In the genomic region with DNA sequence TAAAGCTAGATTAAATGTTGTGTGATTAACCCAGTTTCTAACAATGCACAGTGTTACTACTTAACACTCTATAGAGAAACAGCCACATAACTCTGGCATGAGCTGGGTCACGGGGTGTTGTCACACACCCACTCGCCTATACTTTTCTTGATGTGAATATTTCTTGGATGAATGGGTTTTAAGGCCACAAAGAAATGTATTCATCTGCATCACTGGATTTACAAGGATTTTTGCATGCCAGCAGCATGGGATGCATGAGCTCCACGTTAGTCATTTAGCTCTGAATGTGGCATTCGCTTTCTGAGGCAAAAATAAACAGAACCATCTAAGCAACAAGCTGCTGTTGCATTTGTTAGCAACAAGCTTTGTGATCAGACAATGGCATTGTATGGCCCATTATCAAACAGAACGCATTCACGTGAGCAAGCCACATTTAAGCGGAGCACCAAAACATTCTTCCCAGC, we compare ENCODE assay signal across 9 cellular contexts.
DNase-seq lines count a peak whose midpoint lies in the region; ATAC-seq and TF ChIP-seq lines count a peak whose summit lies in the region.
"Had no signal": no experiment of that assay in that cellular context is flagged by ENCODE, and none has a peak within 500 bp of the region (broad histone marks: within the 10 kb centered on the region; RNA-seq: fewer than 3 reads in every experiment).

No MANE protein-coding gene starts in this region.

- H3K4me3 ChIP-seq in mesendoderm (ENCODE audit: low read length) (no peak overlapping the region), stomach (no peak overlapping the region)
- H3K4me3 ChIP-seq: body of pancreas had no signal

- no peaks in the 10 kb centered on the region for H3K9me3 ChIP-seq in stomach
- H3K9me3 ChIP-seq: body of pancreas had no signal

- H2AK5ac ChIP-seq in mesendoderm (ENCODE audit: low read length): no peak overlapping the region

- H3K79me1 ChIP-seq in mesendoderm (ENCODE audit: low read length): no peaks in the 10 kb centered on the region

- H3K4me1 Mint-ChIP-seq in chondrocyte (ENCODE audit: low read depth): peaks cover 37% of the 10 kb centered on the region
- H3K4me1 Mint-ChIP-seq in activated T-cell treated with anti-CD3 and anti-CD28 coated beads, Interleukin-2, amount 50 U/mL, for 4 hours (ENCODE audit: low read depth): no peaks in the 10 kb centered on the region

- H3K4me2 ChIP-seq in mesendoderm (ENCODE audit: low read length): no peak overlapping the region

- intact Hi-C loops in stomach (cut with DNase I; ENCODE audit: low total_unique reads): no loop called here

- H3K56ac ChIP-seq in mesendoderm (ENCODE audit: low read length): no peak overlapping the region

- DNase-seq in DMS153 (lab: John Stamatoyannopoulos, UW) (peak; percentile 50), NCI-H1930 (lab: John Stamatoyannopoulos, UW) (peak; percentile 37 to 48), chondrocyte (ENCODE audit: low spot score) (no peak), mesendoderm (peak; percentile 70), stomach (no peak), NCI-H187 treated with DMSO at 0.1 percent for 48 hours (lab: John Stamatoyannopoulos, UW) (no peak)
- DNase-seq in activated T-cell treated with anti-CD3 and anti-CD28 coated beads, Interleukin-2, amount 50 U/mL, for 4 hours: no peak
- DNase-seq: body of pancreas had no signal

- no peaks in the 10 kb centered on the region for H3K79me2 ChIP-seq in mesendoderm (ENCODE audit: control insufficient read depth, insufficient read depth, low read length)

- no peak for TF ChIP-seq POLR2A in stomach (IDR thresholded peaks at IDR 0.05)

- H3K4me1 ChIP-seq in mesendoderm (ENCODE audit: control insufficient read depth, low read depth, low read length) (peaks cover 10% of the 10 kb centered on the region), stomach (peaks cover 0 to 8% (median 3%) of the 10 kb centered on the region in 4 donors)

- H2BK5ac ChIP-seq in mesendoderm (ENCODE audit: low read length): no peak overlapping the region

- H3K9me3 Mint-ChIP-seq in chondrocyte (ENCODE audit: low read depth): no peaks in the 10 kb centered on the region
- H3K9me3 Mint-ChIP-seq in activated T-cell treated with anti-CD3 and anti-CD28 coated beads, Interleukin-2, amount 50 U/mL, for 4 hours: no peaks in the 10 kb centered on the region

- peaks cover 23% of the 10 kb centered on the region for H3K36me3 Mint-ChIP-seq in chondrocyte (ENCODE audit: low read depth)
- peaks cover 14% of the 10 kb centered on the region for H3K36me3 Mint-ChIP-seq in activated T-cell treated with anti-CD3 and anti-CD28 coated beads, Interleukin-2, amount 50 U/mL, for 4 hours (ENCODE audit: insufficient read depth)

- H3K4me3 Mint-ChIP-seq in chondrocyte (ENCODE audit: unreplicated experiment): no peak overlapping the region
- H3K4me3 Mint-ChIP-seq in activated T-cell treated with anti-CD3 and anti-CD28 coated beads, Interleukin-2, amount 50 U/mL, for 4 hours: no peak overlapping the region

- no peak for TF ChIP-seq EP300 in stomach (IDR thresholded peaks at IDR 0.05)

- no CpG with 5 or more reads among the region's 7 CpGs for WGBS in mesendoderm (ENCODE audit: extremely low coverage, insufficient coverage, low lambda C conversion rate)
- 51 to 70% (median 65%) methylated on average over 7 of the region's 7 CpGs for WGBS in stomach, 5 donors

- no peak overlapping the region for H3K27ac ChIP-seq in mesendoderm (ENCODE audit: low read depth, low read length)
- H3K27ac ChIP-seq in stomach: no peak overlapping the region

- peak overlapping the region; percentile 31 for H3K18ac ChIP-seq in mesendoderm (ENCODE audit: low read length)

- no peak overlapping the region for H4K5ac ChIP-seq in mesendoderm (ENCODE audit: low read length)

- no peak overlapping the region for H3K9ac ChIP-seq in mesendoderm (ENCODE audit: low read length)

- H3K27ac Mint-ChIP-seq in chondrocyte (ENCODE audit: unreplicated experiment): peak overlapping the region; percentile 83

- no peaks in the 10 kb centered on the region for H3K27me3 Mint-ChIP-seq in chondrocyte (ENCODE audit: low read depth)
- no peaks in the 10 kb centered on the region for H3K27me3 Mint-ChIP-seq in activated T-cell treated with anti-CD3 and anti-CD28 coated beads, Interleukin-2, amount 50 U/mL, for 4 hours (ENCODE audit: low read depth)

- H3K36me3 ChIP-seq in mesendoderm (ENCODE audit: control insufficient read depth, insufficient read depth, low read length) (peaks cover 4% of the 10 kb centered on the region), stomach (peaks cover 0 to 23% (median 13%) of the 10 kb centered on the region in 4 donors)

- H2BK15ac ChIP-seq in mesendoderm (replicated peaks; ENCODE audit: low read depth): no peak overlapping the region

- H3K4ac ChIP-seq in mesendoderm (ENCODE audit: low read depth, low read length): no peak overlapping the region

- no peak for ATAC-seq in activated T-cell treated with anti-CD3 and anti-CD28 coated beads, Interleukin-2, amount 50 U/mL, for 4 hours
- ATAC-seq in GM21576 (IDR thresholded peaks at IDR 0.05; ENCODE audit: unreplicated experiment): no peak
- ATAC-seq: body of pancreas had no signal

- H4K8ac ChIP-seq in mesendoderm (ENCODE audit: low read depth, low read length): no peak overlapping the region

- H3K23ac ChIP-seq in mesendoderm (ENCODE audit: low read length): no peak overlapping the region

- TF ChIP-seq CTCF in chondrocyte (IDR thresholded peaks at IDR 0.05) (no peak), stomach (IDR thresholded peaks at IDR 0.05) (no peak)

- no peaks in the 10 kb centered on the region for H3K27me3 ChIP-seq in mesendoderm (ENCODE audit: insufficient read depth, low read length, poor library complexity)
- H3K27me3 ChIP-seq in stomach: no peaks in the 10 kb centered on the region
- H3K27me3 ChIP-seq: body of pancreas had no signal

- H2BK120ac ChIP-seq in mesendoderm (ENCODE audit: low read depth, low read length): no peak overlapping the region

Comparison
In these comparisons a context has a peak if more than half of its experiments do, and no peak if none do; other contexts are left out.
1. DNase-seq: peak in DMS153 (single experiment), NCI-H1930 (2 of 2) and mesendoderm (single experiment); none in chondrocyte (single experiment), stomach (single experiment), NCI-H187 treated with DMSO at 0.1 percent for 48 hours (single experiment) and activated T-cell treated with anti-CD3 and anti-CD28 coated beads, Interleukin-2, amount 50 U/mL, for 4 hours (single experiment).